Comparison of ENCODE assay signal across 23 cellular contexts in the genomic region with DNA sequence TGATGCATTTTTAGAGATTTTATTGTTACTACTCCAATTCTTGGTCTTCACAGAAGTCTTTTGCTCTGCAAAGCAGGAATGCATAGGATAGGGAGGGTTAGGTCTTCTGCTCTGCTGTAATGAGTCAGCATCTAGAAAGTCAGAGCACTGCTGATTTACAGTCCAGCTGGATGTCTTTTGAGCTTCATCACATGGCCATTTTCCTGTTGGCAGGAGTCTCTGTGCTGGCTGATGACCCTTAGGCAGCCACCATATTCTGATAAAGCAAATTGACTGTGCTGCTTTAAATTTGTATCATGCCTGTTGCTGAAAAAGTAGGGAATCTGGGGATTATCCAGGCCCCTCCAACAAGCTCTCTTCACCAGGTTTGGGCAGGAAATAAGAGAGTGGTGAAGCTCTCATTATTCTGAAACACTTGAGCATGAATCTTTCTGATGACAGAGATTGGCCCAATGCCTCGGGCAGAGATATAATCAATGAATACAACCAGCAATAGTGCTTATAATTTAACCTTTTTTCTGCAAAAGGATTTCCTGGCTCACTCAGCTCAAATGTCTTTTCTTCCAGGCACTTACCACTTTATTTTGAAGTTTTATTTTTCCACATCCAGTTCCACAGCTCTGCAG. TPM values are rescaled to one million over a fixed set of nuclear protein-coding genes. Genes with fewer than 3 reads are reported as not detected.
A peak's percentile ranks its signal among the peaks of the same experiment; 100 is the strongest.
DNase-seq lines count a peak whose midpoint lies in the region; ATAC-seq, FAIRE-seq and TF ChIP-seq lines count a peak whose summit lies in the region.
"Had no signal": no experiment of that assay in that cellular context is flagged by ENCODE, and none has a peak within 500 bp of the region (broad histone marks: within the 10 kb centered on the region; RNA-seq: fewer than 3 reads in every experiment).

No MANE protein-coding gene starts in this region.

- H3K4me2 ChIP-seq in astrocyte (ENCODE audit: low read length), result no peak overlapping the region

- H2AFZ ChIP-seq in astrocyte (ENCODE audit: low read depth, low read length), result no peak overlapping the region

- H3K27me3 Mint-ChIP-seq in CD8-positive, alpha-beta T cell (ENCODE audit: low read depth), result no peaks in the 10 kb centered on the region
- H3K27me3 Mint-ChIP-seq in astrocyte (ENCODE audit: low read depth, unreplicated experiment) (peaks cover 19% of the 10 kb centered on the region), WTC11 (ENCODE audit: low read depth) (peaks cover 17% of the 10 kb centered on the region)
- H3K27me3 Mint-ChIP-seq in stimulated activated naive CD8-positive, alpha-beta T cell treated with anti-CD3 and anti-CD28 coated beads, Interleukin-15, amount 100 ng/mL, for 72 hours, result no peaks in the 10 kb centered on the region

- no peak for DNase-seq in CD8-positive, alpha-beta T cell
- DNase-seq in H4 (ENCODE audit: low spot score), result peak; percentile 21
- peak; percentile 12 for DNase-seq in astrocyte (ENCODE audit: low read depth)
- peak; percentile 36 for DNase-seq in iris pigment epithelial cell (ENCODE audit: low read depth)
- DNase-seq in COLO668 (lab: John Stamatoyannopoulos, UW; ENCODE audit: unreplicated experiment), result no peak
- no peak for DNase-seq in WTC11 (ENCODE audit: low spot score)
- no peak for DNase-seq in NCI-H446 treated with DMSO at 0.1 percent for 48 hours (lab: John Stamatoyannopoulos, UW)
- DNase-seq in stimulated activated naive CD8-positive, alpha-beta T cell treated with anti-CD3 and anti-CD28 coated beads, Interleukin-15, amount 100 ng/mL, for 72 hours, result no peak
- DNase-seq: GF-D8, GOT3, KBM-7, natural killer cell, NCI-H1092 treated with DMSO at 0.1 percent for 48 hours, posterior cingulate gyrus, RPMI8226, spleen, T-helper 1 cell, tibial artery had no signal

- H3K36me3 Mint-ChIP-seq in CD8-positive, alpha-beta T cell, result no peaks in the 10 kb centered on the region
- H3K36me3 Mint-ChIP-seq in astrocyte (ENCODE audit: low read depth, unreplicated experiment) (no peaks in the 10 kb centered on the region), WTC11 (peaks cover 11% of the 10 kb centered on the region)

- POLR2A ChIA-PET in CD8-positive, alpha-beta T cell (lab: Charles Lee), result no interaction called here
- POLR2A ChIA-PET in WTC11 (lab: Charles Lee), result no interaction called here

- ATAC-seq in CD8-positive, alpha-beta T cell, result no peak
- no peak for ATAC-seq in WTC11
- no peak for ATAC-seq in stimulated activated naive CD8-positive, alpha-beta T cell treated with anti-CD3 and anti-CD28 coated beads, Interleukin-15, amount 100 ng/mL, for 72 hours
- ATAC-seq: natural killer cell had no signal

- CTCF ChIA-PET in CD8-positive, alpha-beta T cell (lab: Charles Lee), result interaction anchor here (0.6 to 5.8 kb wide), 3 partner anchors 12 to 1101 kb away, joined by 3 to 48 read pairs (median 4); no protein-coding TSS in a partner anchor
- CTCF ChIA-PET in WTC11 (lab: Charles Lee), result no interaction called here

- no peak overlapping the region for H3K27ac ChIP-seq in CD8-positive, alpha-beta T cell (ENCODE audit: low read depth, low read length)
- no peak overlapping the region for H3K27ac ChIP-seq in astrocyte (ENCODE audit: low read depth, low read length)
- H3K27ac ChIP-seq: ascending aorta, HL-60, spleen, tibial artery, VCaP had no signal

- H3K4me3 ChIP-seq in CD8-positive, alpha-beta T cell (ENCODE audit: low read depth, low read length), result no peak overlapping the region
- H3K4me3 ChIP-seq in astrocyte (ENCODE audit: insufficient read depth, low read depth, low read length), result no peak overlapping the region
- H3K4me3 ChIP-seq: ascending aorta, lung, spleen, tibial artery had no signal

- no peak overlapping the region for H3K4me3 Mint-ChIP-seq in CD8-positive, alpha-beta T cell
- no peak overlapping the region for H3K4me3 Mint-ChIP-seq in astrocyte (ENCODE audit: unreplicated experiment)
- H3K4me3 Mint-ChIP-seq in WTC11, result no peak overlapping the region
- H3K4me3 Mint-ChIP-seq in stimulated activated naive CD8-positive, alpha-beta T cell treated with anti-CD3 and anti-CD28 coated beads, Interleukin-15, amount 100 ng/mL, for 72 hours, result no peak overlapping the region
- H3K4me3 Mint-ChIP-seq: natural killer cell had no signal

- H3K4me1 ChIP-seq in CD8-positive, alpha-beta T cell (ENCODE audit: insufficient read depth, low read length), result peaks cover 29% of the 10 kb centered on the region
- no peaks in the 10 kb centered on the region for H3K4me1 ChIP-seq in astrocyte (ENCODE audit: insufficient read depth, low read length)
- H3K4me1 ChIP-seq: ascending aorta, tibial artery had no signal

- intact Hi-C loops in CD8-positive, alpha-beta T cell (cut with DNase I, micrococcal nuclease), result no loop called here

- H3K9me3 ChIP-seq in CD8-positive, alpha-beta T cell (ENCODE audit: low read length), result no peaks in the 10 kb centered on the region
- no peaks in the 10 kb centered on the region for H3K9me3 ChIP-seq in astrocyte (ENCODE audit: insufficient read depth, low read depth, low read length)

- H3K36me3 ChIP-seq in CD8-positive, alpha-beta T cell (ENCODE audit: insufficient read depth, low read length), result no peaks in the 10 kb centered on the region
- no peaks in the 10 kb centered on the region for H3K36me3 ChIP-seq in astrocyte (ENCODE audit: insufficient read depth, low read length)
- H3K36me3 ChIP-seq: ascending aorta, spleen, tibial artery had no signal

- H3K9ac ChIP-seq in astrocyte (ENCODE audit: low read length), result no peak overlapping the region

- H4K20me1 ChIP-seq in astrocyte (ENCODE audit: insufficient read depth, low read length), result no peaks in the 10 kb centered on the region

- peaks cover 10% of the 10 kb centered on the region for H3K9me3 Mint-ChIP-seq in CD8-positive, alpha-beta T cell
- peaks cover 3% of the 10 kb centered on the region for H3K9me3 Mint-ChIP-seq in astrocyte (ENCODE audit: unreplicated experiment)
- peaks cover 52% of the 10 kb centered on the region for H3K9me3 Mint-ChIP-seq in WTC11
- peaks cover 6 to 20% of the 10 kb centered on the region in 2 donors for H3K9me3 Mint-ChIP-seq in stimulated activated naive CD8-positive, alpha-beta T cell treated with anti-CD3 and anti-CD28 coated beads, Interleukin-15, amount 100 ng/mL, for 72 hours

- H3K79me2 ChIP-seq in astrocyte (ENCODE audit: insufficient read depth, low read length), result no peaks in the 10 kb centered on the region

- FAIRE-seq in astrocyte (lab: Jason Lieb, UNC), result no peak
- FAIRE-seq: colon had no signal

- peaks cover 43% of the 10 kb centered on the region for H3K4me1 Mint-ChIP-seq in CD8-positive, alpha-beta T cell (ENCODE audit: low read depth)
- H3K4me1 Mint-ChIP-seq in astrocyte (ENCODE audit: low read depth, unreplicated experiment), result peaks cover 8% of the 10 kb centered on the region
- no peaks in the 10 kb centered on the region for H3K4me1 Mint-ChIP-seq in WTC11
- peaks cover 24% of the 10 kb centered on the region for H3K4me1 Mint-ChIP-seq in stimulated activated naive CD8-positive, alpha-beta T cell treated with anti-CD3 and anti-CD28 coated beads, Interleukin-15, amount 100 ng/mL, for 72 hours

- H3K27ac Mint-ChIP-seq in CD8-positive, alpha-beta T cell, result peak overlapping the region; percentile 58
- H3K27ac Mint-ChIP-seq in astrocyte (ENCODE audit: unreplicated experiment) (no peak overlapping the region), WTC11 (no peak overlapping the region)
- peak overlapping the region in 1 of 2 donors; percentile 24 for H3K27ac Mint-ChIP-seq in stimulated activated naive CD8-positive, alpha-beta T cell treated with anti-CD3 and anti-CD28 coated beads, Interleukin-15, amount 100 ng/mL, for 72 hours
- H3K27ac Mint-ChIP-seq: natural killer cell had no signal

- no peak for TF ChIP-seq CTCF in CD8-positive, alpha-beta T cell (IDR thresholded peaks at IDR 0.05)
- no peak for TF ChIP-seq CTCF in astrocyte (IDR thresholded peaks at IDR 0.05; ENCODE audit: insufficient read depth, low read depth, low read length)
- TF ChIP-seq CTCF in WTC11 (IDR thresholded peaks at IDR 0.05), result no peak

- H3K27me3 ChIP-seq in CD8-positive, alpha-beta T cell (ENCODE audit: insufficient read depth, low read length), result no peaks in the 10 kb centered on the region
- no peaks in the 10 kb centered on the region for H3K27me3 ChIP-seq in astrocyte (ENCODE audit: insufficient read depth, low read length)
- H3K27me3 ChIP-seq: ascending aorta, spleen had no signal

TF ChIP-seq in WTC11, 78 proteins besides CTCF, POLR2A, EP300 and RAD21 (continues in another document):
- TF ChIP-seq, protein P1, sequence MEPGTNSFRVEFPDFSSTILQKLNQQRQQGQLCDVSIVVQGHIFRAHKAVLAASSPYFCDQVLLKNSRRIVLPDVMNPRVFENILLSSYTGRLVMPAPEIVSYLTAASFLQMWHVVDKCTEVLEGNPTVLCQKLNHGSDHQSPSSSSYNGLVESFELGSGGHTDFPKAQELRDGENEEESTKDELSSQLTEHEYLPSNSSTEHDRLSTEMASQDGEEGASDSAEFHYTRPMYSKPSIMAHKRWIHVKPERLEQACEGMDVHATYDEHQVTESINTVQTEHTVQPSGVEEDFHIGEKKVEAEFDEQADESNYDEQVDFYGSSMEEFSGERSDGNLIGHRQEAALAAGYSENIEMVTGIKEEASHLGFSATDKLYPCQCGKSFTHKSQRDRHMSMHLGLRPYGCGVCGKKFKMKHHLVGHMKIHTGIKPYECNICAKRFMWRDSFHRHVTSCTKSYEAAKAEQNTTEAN (CRISPR knock-in tag; IDR thresholded peaks at IDR 0.05), result no peak
- no peak for TF ChIP-seq RELA (CRISPR knock-in tag; IDR thresholded peaks at IDR 0.05; ENCODE audit: borderline replicate concordance)
- TF ChIP-seq, protein P2, sequence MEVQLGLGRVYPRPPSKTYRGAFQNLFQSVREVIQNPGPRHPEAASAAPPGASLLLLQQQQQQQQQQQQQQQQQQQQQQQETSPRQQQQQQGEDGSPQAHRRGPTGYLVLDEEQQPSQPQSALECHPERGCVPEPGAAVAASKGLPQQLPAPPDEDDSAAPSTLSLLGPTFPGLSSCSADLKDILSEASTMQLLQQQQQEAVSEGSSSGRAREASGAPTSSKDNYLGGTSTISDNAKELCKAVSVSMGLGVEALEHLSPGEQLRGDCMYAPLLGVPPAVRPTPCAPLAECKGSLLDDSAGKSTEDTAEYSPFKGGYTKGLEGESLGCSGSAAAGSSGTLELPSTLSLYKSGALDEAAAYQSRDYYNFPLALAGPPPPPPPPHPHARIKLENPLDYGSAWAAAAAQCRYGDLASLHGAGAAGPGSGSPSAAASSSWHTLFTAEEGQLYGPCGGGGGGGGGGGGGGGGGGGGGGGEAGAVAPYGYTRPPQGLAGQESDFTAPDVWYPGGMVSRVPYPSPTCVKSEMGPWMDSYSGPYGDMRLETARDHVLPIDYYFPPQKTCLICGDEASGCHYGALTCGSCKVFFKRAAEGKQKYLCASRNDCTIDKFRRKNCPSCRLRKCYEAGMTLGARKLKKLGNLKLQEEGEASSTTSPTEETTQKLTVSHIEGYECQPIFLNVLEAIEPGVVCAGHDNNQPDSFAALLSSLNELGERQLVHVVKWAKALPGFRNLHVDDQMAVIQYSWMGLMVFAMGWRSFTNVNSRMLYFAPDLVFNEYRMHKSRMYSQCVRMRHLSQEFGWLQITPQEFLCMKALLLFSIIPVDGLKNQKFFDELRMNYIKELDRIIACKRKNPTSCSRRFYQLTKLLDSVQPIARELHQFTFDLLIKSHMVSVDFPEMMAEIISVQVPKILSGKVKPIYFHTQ (CRISPR knock-in tag; IDR thresholded peaks at IDR 0.05), result no peak

RNA-seq across cellular contexts. Expression of a gene that starts 9.7 kb away (rescaled TPM):
- total RNA-seq in CD8-positive, alpha-beta T cell, result 100 to 1,000 TPM; 143 to 144 TPM
- total RNA-seq in H4 (2014; rRNA removed; shearing (Covaris generic)), result 97.3 and 102 TPM in 2 replicates
- total RNA-seq in astrocyte, result 26.1 and 28.2 TPM in 2 replicates
- 22.6 to 24.4 TPM (median 23.2 TPM) in 3 replicates for total RNA-seq in WTC11 (2021)

Comparison
In these comparisons a context has a peak if more than half of its experiments do, and no peak if none do; other contexts are left out.
1. DNase-seq: peak in H4 (single experiment), astrocyte (single experiment) and iris pigment epithelial cell (single experiment); none in CD8-positive, alpha-beta T cell (0 of 7), COLO668 (single experiment), WTC11 (single experiment), NCI-H446 treated with DMSO at 0.1 percent for 48 hours (single experiment) and stimulated activated naive CD8-positive, alpha-beta T cell treated with anti-CD3 and anti-CD28 coated beads, Interleukin-15, amount 100 ng/mL, for 72 hours (0 of 2).